Comparison of ENCODE assay signal across 29 cellular contexts in the genomic region with DNA sequence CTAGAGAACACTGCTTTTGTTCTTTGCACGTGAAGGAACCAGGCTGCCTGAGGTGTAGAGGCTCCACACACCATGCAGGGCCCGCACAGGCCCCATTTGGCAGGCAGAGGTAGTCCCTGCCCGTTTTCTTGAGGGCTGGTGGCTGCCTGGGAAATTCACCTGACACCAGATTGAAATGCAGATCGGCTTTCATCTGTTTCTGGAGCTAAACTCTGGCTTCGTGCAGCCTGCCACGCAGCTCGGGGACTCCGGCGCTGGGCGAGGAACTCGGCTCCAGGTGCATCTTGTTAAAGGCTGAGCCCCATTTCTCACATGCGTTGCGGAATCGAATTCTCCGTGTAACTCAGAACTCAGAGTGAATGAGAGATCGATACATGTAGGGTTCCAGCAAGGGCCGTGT. TPM values are rescaled to one million over a fixed set of nuclear protein-coding genes. Genes with fewer than 3 reads are reported as not detected.
DNase-seq lines count a peak whose midpoint lies in the region; ATAC-seq and TF ChIP-seq lines count a peak whose summit lies in the region.
"Had no signal": no experiment of that assay in that cellular context is flagged by ENCODE, and none has a peak within 500 bp of the region (broad histone marks: within the 10 kb centered on the region; RNA-seq: fewer than 3 reads in every experiment).

No MANE protein-coding gene starts in this region.

- H3K27ac ChIP-seq in hepatocyte: peak overlapping the region; percentile 55
- H3K27ac ChIP-seq: 22Rv1, colonic mucosa, suprapubic skin had no signal

- 89% methylated on average over 17 of the region's 17 CpGs for WGBS in hepatocyte (ENCODE audit: low lambda C conversion rate, missing lambda C conversion rate)

- H3K9me2 ChIP-seq in hepatocyte (replicated peaks; ENCODE audit: insufficient read depth): no peaks in the 10 kb centered on the region

- no peak overlapping the region for H3K4me3 Mint-ChIP-seq in stimulated activated naive B cell treated with anti-CD40 and anti-IgM and Interleukin-4, amounts not matched to agents 10 μg/mL and 1 μg/mL and 100 μg/mL, for 72 hours
- H3K4me3 Mint-ChIP-seq: activated CD8-positive, alpha-beta T cell treated with anti-CD3 and anti-CD28 coated beads, Interleukin-2, amount 10 ng/mL, durations not matched to agents 7 days and 5 days; activated naive CD4-positive, alpha-beta T cell treated with anti-CD3 and anti-CD28 coated beads, Interleukin-2, amount 50 U/mL, for 24 hours; effector memory CD8-positive, alpha-beta T cell; T-helper 17 cell had no signal

- peaks cover 90% of the 10 kb centered on the region for H3K79me2 ChIP-seq in hepatocyte

- H3K27me3 ChIP-seq in hepatocyte: no peaks in the 10 kb centered on the region
- H3K27me3 ChIP-seq: colonic mucosa, left lung, suprapubic skin had no signal

- H3K9me3 Mint-ChIP-seq in stimulated activated naive B cell treated with anti-CD40 and anti-IgM and Interleukin-4, amounts not matched to agents 10 μg/mL and 1 μg/mL and 100 μg/mL, for 72 hours: no peaks in the 10 kb centered on the region
- H3K9me3 Mint-ChIP-seq: activated naive CD4-positive, alpha-beta T cell treated with anti-CD3 and anti-CD28 coated beads, Interleukin-2, amount 50 U/mL, for 24 hours; activated T-helper 2 cell treated with anti-CD3 and anti-CD28 coated beads, Interferon-gamma antibody, Interleukin-2, Interleukin-4, amounts not matched to agents 10 μg/mL and 5 μg/mL and 100 μg/mL, durations not matched to agents 14 hours and 24 hours and 36 hours; effector memory CD8-positive, alpha-beta T cell; naive thymus-derived CD4-positive, alpha-beta T cell had no signal

- ATAC-seq in sciatic nerve (no peak), HG03521 (IDR thresholded peaks at IDR 0.05; ENCODE audit: unreplicated experiment) (no peak)
- ATAC-seq in stimulated activated naive B cell treated with anti-CD40 and anti-IgM and Interleukin-4, amounts not matched to agents 10 μg/mL and 1 μg/mL and 100 μg/mL, for 72 hours (replicated peaks): no peak
- ATAC-seq in stimulated activated naive CD8-positive, alpha-beta T cell treated with anti-CD3 and anti-CD28 coated beads, Interleukin-15, Interleukin-2, amounts not matched to agents 100 U/mL and 50 U/mL, for 24 hours: no peak
- ATAC-seq: activated CD8-positive, alpha-beta T cell treated with anti-CD3 and anti-CD28 coated beads, Interleukin-2, amount 10 ng/mL, durations not matched to agents 7 days and 5 days; effector memory CD8-positive, alpha-beta T cell; GM12878; left lung; naive thymus-derived CD4-positive, alpha-beta T cell; T-helper 17 cell had no signal

- no peak overlapping the region for H3K27ac Mint-ChIP-seq in stimulated activated naive B cell treated with anti-CD40 and anti-IgM and Interleukin-4, amounts not matched to agents 10 μg/mL and 1 μg/mL and 100 μg/mL, for 72 hours
- H3K27ac Mint-ChIP-seq: activated CD8-positive, alpha-beta T cell treated with anti-CD3 and anti-CD28 coated beads, Interleukin-2, amount 10 ng/mL, durations not matched to agents 7 days and 5 days; activated naive CD4-positive, alpha-beta T cell treated with anti-CD3 and anti-CD28 coated beads, Interleukin-2, amount 50 U/mL, for 24 hours; activated T-helper 2 cell treated with anti-CD3 and anti-CD28 coated beads, Interferon-gamma antibody, Interleukin-2, Interleukin-4, amounts not matched to agents 10 μg/mL and 5 μg/mL and 100 μg/mL, durations not matched to agents 14 hours and 24 hours and 36 hours; naive thymus-derived CD4-positive, alpha-beta T cell; T-helper 17 cell had no signal

- no peak overlapping the region for H2AFZ ChIP-seq in hepatocyte

- peak; percentile 25 for DNase-seq in DMS79 treated with DMSO at 0.1 percent for 48 hours (lab: John Stamatoyannopoulos, UW)
- DNase-seq in DMS79 (lab: John Stamatoyannopoulos, UW): no peak
- DNase-seq in NCI-H2107 (lab: John Stamatoyannopoulos, UW): peak; percentile 74
- no peak for DNase-seq in hepatocyte (ENCODE audit: low spot score)
- peak; percentile 42 for DNase-seq in sciatic nerve (ENCODE audit: low spot score)
- DNase-seq in stimulated activated naive B cell treated with anti-CD40 and anti-IgM and Interleukin-4, amounts not matched to agents 10 μg/mL and 1 μg/mL and 100 μg/mL, for 72 hours: no peak
- no peak for DNase-seq in stimulated activated naive CD8-positive, alpha-beta T cell treated with anti-CD3 and anti-CD28 coated beads, Interleukin-15, Interleukin-2, amounts not matched to agents 100 U/mL and 50 U/mL, for 24 hours
- DNase-seq: activated CD8-positive, alpha-beta T cell treated with anti-CD3 and anti-CD28 coated beads, Interleukin-2, amount 10 ng/mL, durations not matched to agents 7 days and 5 days; colonic mucosa; effector memory CD8-positive, alpha-beta T cell; EL; head of caudate nucleus; left lung; midbrain; MV-4-11; naive thymus-derived CD4-positive, alpha-beta T cell; NCI-H1694; NCI-H226; NCI-H748 treated with DMSO at 0.1 percent for 48 hours; nucleus accumbens; stimulated activated CD4-positive, alpha-beta T cell treated with anti-CD3 and anti-CD28 coated beads, Interleukin-2, amount 100 ng/mL, for 24 hours; T-helper 17 cell had no signal

- no peaks in the 10 kb centered on the region for H3K27me3 Mint-ChIP-seq in stimulated activated naive B cell treated with anti-CD40 and anti-IgM and Interleukin-4, amounts not matched to agents 10 μg/mL and 1 μg/mL and 100 μg/mL, for 72 hours
- H3K27me3 Mint-ChIP-seq: activated naive CD4-positive, alpha-beta T cell treated with anti-CD3 and anti-CD28 coated beads, Interleukin-2, amount 50 U/mL, for 24 hours; effector memory CD8-positive, alpha-beta T cell; naive thymus-derived CD4-positive, alpha-beta T cell; T-helper 17 cell had no signal

- peaks cover 3 to 16% of the 10 kb centered on the region in 2 donors for H3K36me3 Mint-ChIP-seq in stimulated activated naive B cell treated with anti-CD40 and anti-IgM and Interleukin-4, amounts not matched to agents 10 μg/mL and 1 μg/mL and 100 μg/mL, for 72 hours
- H3K36me3 Mint-ChIP-seq: activated naive CD4-positive, alpha-beta T cell treated with anti-CD3 and anti-CD28 coated beads, Interleukin-2, amount 50 U/mL, for 24 hours had no signal

- no peaks in the 10 kb centered on the region for H3K36me3 ChIP-seq in hepatocyte (replicated peaks; ENCODE audit: insufficient read depth, low read depth)
- H3K36me3 ChIP-seq: colonic mucosa, suprapubic skin had no signal

- no peak for TF ChIP-seq CTCF in hepatocyte (IDR thresholded peaks at IDR 0.05; ENCODE audit: poor library complexity)

- H3K9me3 ChIP-seq in hepatocyte (ENCODE audit: low read depth): no peaks in the 10 kb centered on the region
- H3K9me3 ChIP-seq: colonic mucosa, left lung, suprapubic skin had no signal

- intact Hi-C loops in sciatic nerve (cut with DNase I): no loop called here

- H3K4me1 ChIP-seq in hepatocyte (ENCODE audit: insufficient read depth): peaks cover 27% of the 10 kb centered on the region
- H3K4me1 ChIP-seq: colonic mucosa had no signal

- H3K4me3 ChIP-seq in hepatocyte: no peak overlapping the region
- H3K4me3 ChIP-seq: colonic mucosa, GM12878, left lung, smooth muscle cell, suprapubic skin had no signal

- peaks cover 18 to 19% of the 10 kb centered on the region in 2 donors for H3K4me1 Mint-ChIP-seq in stimulated activated naive B cell treated with anti-CD40 and anti-IgM and Interleukin-4, amounts not matched to agents 10 μg/mL and 1 μg/mL and 100 μg/mL, for 72 hours

- H4K20me1 ChIP-seq in hepatocyte (ENCODE audit: insufficient read depth, poor library complexity, severe bottlenecking): peaks cover 8% of the 10 kb centered on the region

- H3K4me2 ChIP-seq in hepatocyte: no peak overlapping the region
- H3K4me2 ChIP-seq: smooth muscle cell had no signal

RNA-seq across cellular contexts. Expression of a gene that starts 37.7 kb away (rescaled TPM):
- total RNA-seq in hepatocyte: 21.9 and 30.8 TPM in 2 replicates
- polyA plus RNA-seq in hepatocyte: 28.7 and 38.2 TPM in 2 replicates
- 75.6 TPM for total RNA-seq in sciatic nerve

Comparison
In these comparisons a context has a peak if more than half of its experiments do, and no peak if none do; other contexts are left out.
1. DNase-seq: peak in DMS79 treated with DMSO at 0.1 percent for 48 hours (single experiment), NCI-H2107 (single experiment) and sciatic nerve (single experiment); none in DMS79 (single experiment), hepatocyte (single experiment), stimulated activated naive B cell treated with anti-CD40 and anti-IgM and Interleukin-4, amounts not matched to agents 10 μg/mL and 1 μg/mL and 100 μg/mL, for 72 hours (single experiment) and stimulated activated naive CD8-positive, alpha-beta T cell treated with anti-CD3 and anti-CD28 coated beads, Interleukin-15, Interleukin-2, amounts not matched to agents 100 U/mL and 50 U/mL, for 24 hours (single experiment).